21 cellular contexts compared by ENCODE assay signal in the genomic region with DNA sequence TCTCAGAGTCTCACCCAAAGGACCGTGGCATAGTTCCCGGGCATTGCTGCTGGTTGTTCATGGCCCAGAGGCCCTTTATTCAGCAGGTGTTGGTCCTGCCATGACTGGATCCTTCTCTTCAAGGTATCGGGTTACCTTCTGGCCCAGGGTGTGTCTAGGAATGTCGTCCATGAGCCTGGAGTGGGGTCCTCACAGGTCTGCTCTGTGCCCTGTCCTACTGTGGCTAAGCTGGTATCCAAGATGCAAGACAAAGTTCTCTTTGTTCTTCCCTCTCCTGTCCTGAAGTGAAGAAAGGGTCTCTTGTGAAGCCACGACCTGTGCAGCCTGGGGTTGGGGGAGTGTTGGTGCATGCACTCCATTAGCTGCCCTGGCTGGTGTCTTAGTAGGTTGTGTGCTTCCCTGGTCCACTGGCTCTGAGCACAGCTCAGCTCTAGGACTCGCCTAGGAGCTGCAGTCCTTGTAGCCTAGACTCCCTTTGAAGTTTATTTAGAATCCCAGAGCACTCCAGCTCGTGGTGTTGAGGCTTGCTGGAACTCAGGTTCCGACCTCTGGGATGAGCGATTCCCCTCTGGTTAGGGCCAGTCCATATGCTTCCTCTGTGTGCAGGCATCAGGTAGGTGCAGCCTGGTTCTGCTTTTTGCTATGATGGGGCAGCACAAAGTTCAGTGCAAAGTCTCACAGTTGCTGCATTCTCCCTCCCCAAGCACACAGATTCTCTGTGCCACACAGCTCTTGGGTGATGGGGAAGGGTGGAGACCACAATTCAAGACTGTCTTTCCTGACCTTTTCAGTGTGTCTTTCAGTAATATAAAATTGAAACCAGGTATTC.
"Had no signal": no experiment of that assay in that cellular context is flagged by ENCODE, and none has a peak within 500 bp of the region (broad histone marks: within the 10 kb centered on the region; RNA-seq: fewer than 3 reads in every experiment).

No MANE protein-coding gene starts in this region.

- H3K9me3 Mint-ChIP-seq: type B pancreatic cell had no signal

- H3K4me3 Mint-ChIP-seq: activated naive CD8-positive, alpha-beta T cell; naive thymus-derived CD4-positive, alpha-beta T cell; neural crest cell; stimulated activated naive B cell treated with anti-CD40 and anti-IgM and Interleukin-4, amounts not matched to agents 10 μg/mL and 1 μg/mL and 100 μg/mL, for 72 hours; type B pancreatic cell had no signal

- H3K9me3 ChIP-seq: breast epithelium, colonic mucosa, gastroesophageal sphincter, testis had no signal

- H3K27ac ChIP-seq: breast epithelium, colonic mucosa, epithelial cell of prostate, gastroesophageal sphincter, left lung, testis had no signal

- H3K27me3 Mint-ChIP-seq: activated naive CD8-positive, alpha-beta T cell; naive thymus-derived CD4-positive, alpha-beta T cell; stimulated activated naive B cell treated with anti-CD40 and anti-IgM and Interleukin-4, amounts not matched to agents 10 μg/mL and 1 μg/mL and 100 μg/mL, for 72 hours; type B pancreatic cell had no signal

- H3K27me3 ChIP-seq: breast epithelium, colonic mucosa, gastroesophageal sphincter, left lung, testis had no signal

- H3K4me1 ChIP-seq: breast epithelium, colonic mucosa, gastroesophageal sphincter, left lung, testis had no signal

- H3K4me3 ChIP-seq: breast epithelium, colonic mucosa, gastroesophageal sphincter, left lung, lung, testis had no signal

- H3K27ac Mint-ChIP-seq: activated naive CD8-positive, alpha-beta T cell; stimulated activated naive B cell treated with anti-CD40 and anti-IgM and Interleukin-4, amounts not matched to agents 10 μg/mL and 1 μg/mL and 100 μg/mL, for 72 hours; type B pancreatic cell had no signal

- H3K36me3 ChIP-seq: breast epithelium, colonic mucosa, left lung had no signal

- DNase-seq: activated gamma-delta T cell treated with Interleukin-2 at 50 U/mL for 16 hours; activated T-cell treated with anti-CD3 and anti-CD28 coated beads, Interleukin-2, amount 50 U/mL, for 1 hour; colonic mucosa; head of caudate nucleus; kidney; left lung; naive thymus-derived CD4-positive, alpha-beta T cell; posterior cingulate gyrus; small intestine; stimulated activated CD4-positive, alpha-beta T cell treated with anti-CD3 and anti-CD28 coated beads, Interleukin-2, amount 100 ng/mL, for 24 hours; stimulated activated naive B cell treated with anti-CD40 and anti-IgM and Interleukin-4, amounts not matched to agents 10 μg/mL and 1 μg/mL and 100 μg/mL, for 72 hours; T-helper 9 cell; testis had no signal

- ATAC-seq: gastroesophageal sphincter; left lung; naive thymus-derived CD4-positive, alpha-beta T cell; sciatic nerve; stimulated activated naive B cell treated with anti-CD40 and anti-IgM and Interleukin-4, amounts not matched to agents 10 μg/mL and 1 μg/mL and 100 μg/mL, for 72 hours had no signal
